8 cellular contexts compared by ENCODE assay signal in the genomic region with DNA sequence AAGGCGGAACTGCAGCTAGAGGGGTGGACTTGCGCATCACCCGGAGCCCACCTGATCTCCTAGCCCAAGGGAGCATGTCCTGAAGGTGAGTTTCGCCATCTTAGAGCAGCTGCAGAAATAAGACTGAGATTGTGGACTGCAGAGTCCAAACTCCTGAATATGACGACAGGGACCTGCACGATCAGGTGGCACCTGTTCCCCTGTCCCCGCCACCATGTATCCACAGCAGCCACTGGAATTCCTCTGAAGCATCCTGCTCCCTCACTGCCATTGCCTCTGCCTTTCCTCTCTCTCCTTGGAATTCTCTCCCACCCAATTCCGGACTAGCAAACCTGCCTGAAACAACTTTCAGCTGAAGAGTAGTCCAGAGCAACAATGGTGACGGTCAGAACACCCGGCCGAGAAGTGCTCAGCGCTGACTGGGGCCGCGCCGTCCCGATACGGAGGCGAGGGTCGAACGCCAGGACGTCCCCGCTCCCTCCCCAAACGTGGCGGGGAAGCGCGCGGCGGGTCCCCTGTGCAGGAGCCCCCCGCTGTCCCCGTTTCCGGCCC. TPM values are rescaled to one million over a fixed set of nuclear protein-coding genes. Genes with fewer than 3 reads are reported as not detected.
DNase-seq lines count a peak whose midpoint lies in the region; ATAC-seq and TF ChIP-seq lines count a peak whose summit lies in the region.

No MANE protein-coding gene starts in this region.

- TF ChIP-seq CTCF in Loucy (conservative IDR thresholded peaks at IDR 0.05; ENCODE audit: low read length) (no peak), coronary artery (IDR thresholded peaks at IDR 0.05) (no peak), neural cell (IDR thresholded peaks at IDR 0.05; ENCODE audit: poor library complexity, severe bottlenecking) (no peak), foreskin keratinocyte (conservative IDR thresholded peaks at IDR 0.05) (no peak)

- H2AFZ ChIP-seq in Loucy (ENCODE audit: low read length) (peak overlapping the region; percentile 92), neural cell (ENCODE audit: low read depth, low read length) (no peak overlapping the region)

- H3K9ac ChIP-seq in Loucy (ENCODE audit: low read depth, low read length, poor library complexity, severe bottlenecking): peak overlapping the region; percentile 95
- H3K9ac ChIP-seq in neural cell (ENCODE audit: low read length): peak overlapping the region; percentile 57

- no peaks in the 10 kb centered on the region for H3K9me3 ChIP-seq in Loucy (ENCODE audit: insufficient read depth, low read depth, low read length)
- H3K9me3 ChIP-seq in neural cell (ENCODE audit: low read length): no peaks in the 10 kb centered on the region

- no peaks in the 10 kb centered on the region for H3K36me3 ChIP-seq in Loucy (ENCODE audit: insufficient read depth, low read length)
- no peaks in the 10 kb centered on the region for H3K36me3 ChIP-seq in neural cell (ENCODE audit: insufficient read depth, low read length)

- H3K9me2 ChIP-seq in Loucy (replicated peaks; ENCODE audit: low read depth, low read length) (no peaks in the 10 kb centered on the region), neural cell (ENCODE audit: insufficient read depth, low read length) (no peaks in the 10 kb centered on the region)

- H3K4me1 ChIP-seq in Loucy (ENCODE audit: insufficient read depth, low read length, poor library complexity, severe bottlenecking) (peaks cover 48% of the 10 kb centered on the region), foreskin keratinocyte (peaks cover 6% of the 10 kb centered on the region)

- H3K27ac ChIP-seq in coronary artery: peak overlapping the region; percentile 88 to 94
- peak overlapping the region; percentile 19 for H3K27ac ChIP-seq in neural cell (ENCODE audit: low read length)
- no peak overlapping the region for H3K27ac ChIP-seq in foreskin keratinocyte
- H3K27ac ChIP-seq in substantia nigra (ENCODE audit: low read depth, low read length, poor library complexity, severe bottlenecking): no peak overlapping the region

- ATAC-seq in GM18868 (IDR thresholded peaks at IDR 0.05; ENCODE audit: unreplicated experiment) (peak; percentile 14), foreskin keratinocyte (no peak), GM18867 (IDR thresholded peaks at IDR 0.05; ENCODE audit: unreplicated experiment) (no peak)

- TF ChIP-seq RAD21 in neural cell (conservative IDR thresholded peaks at IDR 0.05): no peak

- H3K27me3 ChIP-seq in Loucy (ENCODE audit: insufficient read depth, low read length, poor library complexity, severe bottlenecking) (no peaks in the 10 kb centered on the region), neural cell (ENCODE audit: insufficient read depth, low read depth, low read length) (no peaks in the 10 kb centered on the region), foreskin keratinocyte (no peaks in the 10 kb centered on the region)

- H4K20me1 ChIP-seq in Loucy (ENCODE audit: insufficient read depth, low read length, poor library complexity, severe bottlenecking): peaks cover 36% of the 10 kb centered on the region
- no peaks in the 10 kb centered on the region for H4K20me1 ChIP-seq in neural cell (ENCODE audit: insufficient read depth)

- DNase-seq in coronary artery (ENCODE audit: low spot score): no peak
- no peak for DNase-seq in foreskin keratinocyte
- DNase-seq in substantia nigra (lab: John Stamatoyannopoulos, UW): no peak
- no peak for DNase-seq in NCI-H1694 (lab: John Stamatoyannopoulos, UW)

- H3K4me3 ChIP-seq in Loucy (ENCODE audit: low read length, poor library complexity, severe bottlenecking) (peak overlapping the region; percentile 94), coronary artery (peak overlapping the region; percentile 99), neural cell (ENCODE audit: low read length) (peak overlapping the region; percentile 81)

- H3K79me2 ChIP-seq in Loucy (ENCODE audit: insufficient read depth, low read length) (peaks cover 41% of the 10 kb centered on the region), neural cell (replicated peaks; ENCODE audit: insufficient read depth, low read length) (peaks cover 11% of the 10 kb centered on the region)

- TF ChIP-seq EP300 in neural cell (conservative IDR thresholded peaks at IDR 0.05; ENCODE audit: poor library complexity, severe bottlenecking): no peak

- H3F3A ChIP-seq in Loucy (ENCODE audit: low read depth) (no peaks in the 10 kb centered on the region), neural cell (ENCODE audit: insufficient read depth, low read length, poor library complexity, severe bottlenecking) (no peaks in the 10 kb centered on the region)

- peak overlapping the region; percentile 80 for H3K4me2 ChIP-seq in Loucy (ENCODE audit: low read depth, low read length, poor library complexity, severe bottlenecking)
- no peak overlapping the region for H3K4me2 ChIP-seq in neural cell (ENCODE audit: low read length)

TF ChIP-seq in neural cell, 6 proteins besides CTCF, POLR2A, EP300 and RAD21:
- TF ChIP-seq SMC3 (conservative IDR thresholded peaks at IDR 0.05; ENCODE audit: poor library complexity): no peak
- no peak for TF ChIP-seq POLR2AphosphoS5 (IDR thresholded peaks at IDR 0.05)
- TF ChIP-seq, protein P1, sequence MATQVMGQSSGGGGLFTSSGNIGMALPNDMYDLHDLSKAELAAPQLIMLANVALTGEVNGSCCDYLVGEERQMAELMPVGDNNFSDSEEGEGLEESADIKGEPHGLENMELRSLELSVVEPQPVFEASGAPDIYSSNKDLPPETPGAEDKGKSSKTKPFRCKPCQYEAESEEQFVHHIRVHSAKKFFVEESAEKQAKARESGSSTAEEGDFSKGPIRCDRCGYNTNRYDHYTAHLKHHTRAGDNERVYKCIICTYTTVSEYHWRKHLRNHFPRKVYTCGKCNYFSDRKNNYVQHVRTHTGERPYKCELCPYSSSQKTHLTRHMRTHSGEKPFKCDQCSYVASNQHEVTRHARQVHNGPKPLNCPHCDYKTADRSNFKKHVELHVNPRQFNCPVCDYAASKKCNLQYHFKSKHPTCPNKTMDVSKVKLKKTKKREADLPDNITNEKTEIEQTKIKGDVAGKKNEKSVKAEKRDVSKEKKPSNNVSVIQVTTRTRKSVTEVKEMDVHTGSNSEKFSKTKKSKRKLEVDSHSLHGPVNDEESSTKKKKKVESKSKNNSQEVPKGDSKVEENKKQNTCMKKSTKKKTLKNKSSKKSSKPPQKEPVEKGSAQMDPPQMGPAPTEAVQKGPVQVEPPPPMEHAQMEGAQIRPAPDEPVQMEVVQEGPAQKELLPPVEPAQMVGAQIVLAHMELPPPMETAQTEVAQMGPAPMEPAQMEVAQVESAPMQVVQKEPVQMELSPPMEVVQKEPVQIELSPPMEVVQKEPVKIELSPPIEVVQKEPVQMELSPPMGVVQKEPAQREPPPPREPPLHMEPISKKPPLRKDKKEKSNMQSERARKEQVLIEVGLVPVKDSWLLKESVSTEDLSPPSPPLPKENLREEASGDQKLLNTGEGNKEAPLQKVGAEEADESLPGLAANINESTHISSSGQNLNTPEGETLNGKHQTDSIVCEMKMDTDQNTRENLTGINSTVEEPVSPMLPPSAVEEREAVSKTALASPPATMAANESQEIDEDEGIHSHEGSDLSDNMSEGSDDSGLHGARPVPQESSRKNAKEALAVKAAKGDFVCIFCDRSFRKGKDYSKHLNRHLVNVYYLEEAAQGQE (IDR thresholded peaks at IDR 0.05; ENCODE audit: borderline replicate concordance): no peak
- no peak for TF ChIP-seq TAF1 (IDR thresholded peaks at IDR 0.05; ENCODE audit: low read depth)
- TF ChIP-seq MXI1 (conservative IDR thresholded peaks at IDR 0.05; ENCODE audit: poor library complexity, severe bottlenecking): no peak
- TF ChIP-seq EZH2 (IDR thresholded peaks at IDR 0.05; ENCODE audit: borderline replicate concordance, insufficient read depth, low read length, poor library complexity, severe bottlenecking): no peak
TF ChIP-seq in neural cell: peak in this region for 0.

RNA-seq across cellular contexts. Expression of gene FAM120B, which starts 0.7 kb away (rescaled TPM):
- polyA plus RNA-seq in neural cell: 14.1 and 17.9 TPM in 2 replicates
- 43.6 and 48.9 TPM in 2 replicates for polyA minus RNA-seq in neural cell
- 21.6 and 21.7 TPM in 2 replicates for total RNA-seq in foreskin keratinocyte
- 11.8 and 12.4 TPM in 2 replicates for polyA plus RNA-seq in foreskin keratinocyte

RNA-seq across cellular contexts. Expression of gene DLL1, which starts 15.0 kb away (rescaled TPM):
- 24.6 and 26.1 TPM in 2 replicates for polyA plus RNA-seq in neural cell
- polyA minus RNA-seq in neural cell: 25.9 and 26.1 TPM in 2 replicates
- total RNA-seq in foreskin keratinocyte: 12.0 and 18.8 TPM in 2 replicates
- 5.8 and 11.3 TPM in 2 replicates for polyA plus RNA-seq in foreskin keratinocyte

Comparison
In these comparisons a context has a peak if more than half of its experiments do, and no peak if none do; other contexts are left out.
1. H3K27ac ChIP-seq: peak in coronary artery (2 of 2) and neural cell (single experiment); none in foreskin keratinocyte (single experiment) and substantia nigra (single experiment).
2. Peak in every context shown above with its lines, with median percentiles within 50 percentile points of each other: H3K4me3 ChIP-seq.